Comparison of ENCODE assay signal across 20 cellular contexts in the genomic region with DNA sequence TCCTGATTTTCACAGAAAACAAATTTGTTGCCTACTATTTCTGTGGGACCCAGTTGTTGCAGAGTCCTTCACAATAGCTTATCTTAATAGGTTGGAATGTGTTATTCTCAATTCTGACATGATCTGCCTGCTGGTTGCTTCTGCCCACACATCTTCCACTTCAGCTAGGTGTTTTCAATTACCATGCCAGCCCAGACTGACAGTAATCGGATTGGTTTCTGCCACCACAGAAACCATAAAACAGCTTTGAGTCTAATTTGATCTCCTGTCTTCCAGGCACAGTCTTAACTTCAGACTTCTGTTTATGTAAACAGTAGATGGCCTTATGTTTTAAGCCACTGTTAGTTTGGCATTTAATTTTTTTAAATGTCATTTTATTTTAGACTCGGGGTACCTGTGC.
"Had no signal": no experiment of that assay in that cellular context is flagged by ENCODE, and none has a peak within 500 bp of the region (broad histone marks: within the 10 kb centered on the region; RNA-seq: fewer than 3 reads in every experiment).

No MANE protein-coding gene starts in this region.

- H3K27ac ChIP-seq: gastrocnemius medialis, heart right ventricle, neutrophil, right atrium auricular region, sigmoid colon, suprapubic skin, thyroid gland, upper lobe of left lung, uterus had no signal

- ATAC-seq: esophagus mucosa; gastrocnemius medialis; heart right ventricle; naive thymus-derived CD8-positive, alpha-beta T cell; stimulated activated naive CD8-positive, alpha-beta T cell treated with anti-CD3 and anti-CD28 coated beads, Interleukin-15, Interleukin-2, amounts not matched to agents 100 U/mL and 50 U/mL, for 24 hours had no signal

- H3K36me3 Mint-ChIP-seq: naive thymus-derived CD8-positive, alpha-beta T cell had no signal

- DNase-seq: effector memory CD4-positive, alpha-beta T cell; gastrocnemius medialis; heart right ventricle; hypothalamus; kidney glomerular epithelial cell; mesendoderm; naive thymus-derived CD8-positive, alpha-beta T cell; sigmoid colon; small intestine; stimulated activated CD4-positive, alpha-beta T cell treated with anti-CD3 and anti-CD28 coated beads, Interleukin-12 subunit alpha, Interleukin-12 subunit beta, amount 100 ng/mL, for 4 hours; stimulated activated naive CD8-positive, alpha-beta T cell treated with anti-CD3 and anti-CD28 coated beads, Interleukin-15, Interleukin-2, amounts not matched to agents 100 U/mL and 50 U/mL, for 24 hours; thyroid gland; upper lobe of left lung; uterus had no signal

- H3K4me3 Mint-ChIP-seq: naive thymus-derived CD8-positive, alpha-beta T cell had no signal

- H3K27me3 ChIP-seq: gastrocnemius medialis, heart right ventricle, neutrophil, right atrium auricular region, sigmoid colon, suprapubic skin, thyroid gland, upper lobe of left lung, uterus had no signal

- H3K4me1 Mint-ChIP-seq: naive thymus-derived CD8-positive, alpha-beta T cell had no signal

- H3K9me3 ChIP-seq: gastrocnemius medialis, heart right ventricle, neutrophil, right atrium auricular region, sigmoid colon, suprapubic skin, thyroid gland, upper lobe of left lung, uterus had no signal

- H3K27ac Mint-ChIP-seq: naive thymus-derived CD8-positive, alpha-beta T cell had no signal

- FAIRE-seq: endometrium, islet of Langerhans, small intestine had no signal

- H3K36me3 ChIP-seq: gastrocnemius medialis, heart right ventricle, neutrophil, right atrium auricular region, sigmoid colon, suprapubic skin, thyroid gland, upper lobe of left lung, uterus had no signal

- H3K4me3 ChIP-seq: gastrocnemius medialis, heart right ventricle, right atrium auricular region, sigmoid colon, suprapubic skin, thyroid gland, upper lobe of left lung, uterus had no signal
